In genomic region chr17:32936894-32937500, GRCh38 we compare ENCODE assay signal across 8 cellular contexts. TPM values are rescaled to one million over a fixed set of nuclear protein-coding genes. Genes with fewer than 3 reads are reported as not detected.
DNase-seq lines count a peak whose midpoint lies in the region; ATAC-seq and TF ChIP-seq lines count a peak whose summit lies in the region.

No MANE protein-coding gene starts in this region.

- intact Hi-C loops in PC-3 (cut with micrococcal nuclease): no loop called here

- H2BK120ac ChIP-seq in neuronal stem cell (ENCODE audit: low read depth, low read length): no peak overlapping the region

- H3K9ac ChIP-seq in GM23248 (no peak overlapping the region), PC-3 (ENCODE audit: low read length) (no peak overlapping the region), neuronal stem cell (ENCODE audit: low read depth, low read length, poor library complexity) (peak overlapping the region; percentile 25)

- no peak overlapping the region for H2BK15ac ChIP-seq in neuronal stem cell (ENCODE audit: low read length)

- H4K20me1 ChIP-seq in GM23248 (ENCODE audit: insufficient read depth): no peaks in the 10 kb centered on the region
- H4K20me1 ChIP-seq in PC-3 (ENCODE audit: low read length): no peaks in the 10 kb centered on the region

- H3K36me3 ChIP-seq in GM23248 (ENCODE audit: low read depth): peaks cover 19% of the 10 kb centered on the region; the same call in 1 of the 2 replicates
- no peaks in the 10 kb centered on the region for H3K36me3 ChIP-seq in PC-3 (ENCODE audit: low read depth, low read length)
- peaks cover 31 to 97% of the 10 kb centered on the region in 2 donors for H3K36me3 ChIP-seq in neuronal stem cell (replicated peaks in 1 of 2; ENCODE audit: control insufficient read depth in 2 of 2, insufficient read depth in 2 of 2, low read length in 2 of 2)

- CTCF ChIA-PET in PC-3 (lab: Charles Lee): interaction anchor here (0.6 kb wide), 2 partner anchors 131 to 154 kb away, joined by 3 read pairs; no protein-coding TSS in a partner anchor

- no peak overlapping the region for H3K23ac ChIP-seq in neuronal stem cell (ENCODE audit: low read depth, low read length, poor library complexity)

- H3K4me1 ChIP-seq in GM23248 (ENCODE audit: insufficient read depth): no peaks in the 10 kb centered on the region
- peaks cover 15% of the 10 kb centered on the region for H3K4me1 ChIP-seq in PC-3 (ENCODE audit: insufficient read depth, low read length)
- H3K4me1 ChIP-seq in neuronal stem cell (ENCODE audit: control insufficient read depth in 2 of 2, insufficient read depth in 1 of 2, low read depth in 1 of 2, low read length in 2 of 2): peaks cover 14 to 15% of the 10 kb centered on the region in 2 donors

- peak overlapping the region; percentile 82 for H2AK5ac ChIP-seq in neuronal stem cell (ENCODE audit: low read depth, low read length)

- H3K14ac ChIP-seq in neuronal stem cell (ENCODE audit: low read length): no peak overlapping the region

- ATAC-seq in PC-3 (peak; percentile 68), GM18519 (IDR thresholded peaks at IDR 0.05; ENCODE audit: low FRiP score, unreplicated experiment) (no peak)

- H4K91ac ChIP-seq in neuronal stem cell (ENCODE audit: low read depth, low read length, poor library complexity): no peak overlapping the region

- H3K18ac ChIP-seq in neuronal stem cell (ENCODE audit: low read length): peak overlapping the region; percentile 94

- no peaks in the 10 kb centered on the region for H3K9me2 ChIP-seq in GM23248 (ENCODE audit: insufficient read depth)
- H3K9me2 ChIP-seq in PC-3 (replicated peaks; ENCODE audit: low read length): no peaks in the 10 kb centered on the region

- H3K4me2 ChIP-seq in GM23248 (ENCODE audit: unreplicated experiment) (no peak overlapping the region), PC-3 (ENCODE audit: low read length) (0 out of 2 replicates have a peak overlapping the region, but pooled peaks have one; percentile 17), neuronal stem cell (ENCODE audit: insufficient read depth, low read length, poor library complexity, severe bottlenecking) (no peak overlapping the region)

- peak; percentile 79 for TF ChIP-seq CTCF in AG09309 (IDR thresholded peaks at IDR 0.05; ENCODE audit: control insufficient read depth, insufficient read depth, low read depth, low read length, missing control alignments)
- TF ChIP-seq CTCF in PC-3 (conservative IDR thresholded peaks at IDR 0.05; ENCODE audit: low read depth, low read length): peak; percentile 81
- TF ChIP-seq CTCF in fibroblast of villous mesenchyme (IDR thresholded peaks at IDR 0.05; ENCODE audit: insufficient read depth, low read depth, low read length): peak; percentile 81

- H2BK5ac ChIP-seq in neuronal stem cell (ENCODE audit: low read length): peak overlapping the region; percentile 43

- H2AFZ ChIP-seq in GM23248 (no peak overlapping the region), PC-3 (ENCODE audit: low read length) (peak overlapping the region; percentile 57), neuronal stem cell (ENCODE audit: low read length) (no peak overlapping the region)

- H2BK12ac ChIP-seq in neuronal stem cell (ENCODE audit: low read length): no peak overlapping the region

- H3K4ac ChIP-seq in neuronal stem cell (ENCODE audit: low read length): peak overlapping the region; percentile 20

- H3K9me3 ChIP-seq in GM23248 (ENCODE audit: low read depth) (no peaks in the 10 kb centered on the region), PC-3 (ENCODE audit: low read length) (no peaks in the 10 kb centered on the region), neuronal stem cell (replicated peaks in 1 of 2; ENCODE audit: control insufficient read depth in 2 of 2, insufficient read depth in 1 of 2, low read depth in 1 of 2, low read length in 2 of 2) (peaks cover 0 to 13% of the 10 kb centered on the region in 2 donors)

- H3K4me3 ChIP-seq in AG09309 (ENCODE audit: control insufficient read depth, low read depth, low read length) (no peak overlapping the region), GM23248 (no peak overlapping the region), PC-3 (ENCODE audit: low read length) (no peak overlapping the region), fibroblast of villous mesenchyme (ENCODE audit: low read depth, low read length) (no peak overlapping the region), neuronal stem cell (ENCODE audit: low read length in 2 of 2) (no peak overlapping the region)

- peaks cover 2% of the 10 kb centered on the region for H3K79me1 ChIP-seq in neuronal stem cell (ENCODE audit: low read depth, low read length)

- H4K8ac ChIP-seq in neuronal stem cell (ENCODE audit: low read depth, low read length): no peak overlapping the region

- 24 to 33% methylated on average over 14 of the region's 14 CpGs for WGBS in GM23248 (ENCODE audit: low coverage in 1 of 2, low lambda C conversion rate in 2 of 2, missing lambda C conversion rate in 2 of 2), 2 experiments
- no CpG with 5 or more reads among the region's 14 CpGs for WGBS in neuronal stem cell (ENCODE audit: extremely low coverage in 2 of 2, insufficient read length in 2 of 2, insufficient replicate concordance in 1 of 2), 2 donors

- POLR2A ChIA-PET in PC-3 (lab: Charles Lee; ENCODE audit: unreplicated experiment): no interaction called here

- in situ Hi-C loops in GM23248 (cut with MboI): no loop called here

- BruUV-seq in PC-3 (replicated peaks; lab: Mats Ljungman, UMichigan): no TSS peak

- no peaks in the 10 kb centered on the region for H3K79me2 ChIP-seq in GM23248 (ENCODE audit: insufficient read depth)
- H3K79me2 ChIP-seq in PC-3 (ENCODE audit: low read length): no peaks in the 10 kb centered on the region

- H3K27me3 ChIP-seq in GM23248 (replicated peaks; ENCODE audit: insufficient read depth) (no peaks in the 10 kb centered on the region), PC-3 (ENCODE audit: low read length) (no peaks in the 10 kb centered on the region), neuronal stem cell (ENCODE audit: control insufficient read depth in 3 of 3, insufficient read depth in 3 of 3, low read depth in 1 of 3, low read length in 3 of 3) (no peaks in the 10 kb centered on the region)

- H3K27ac ChIP-seq in GM23248 (no peak overlapping the region), PC-3 (ENCODE audit: low read length) (no peak overlapping the region), neuronal stem cell (replicated peaks; ENCODE audit: low read length) (peak overlapping the region; percentile 43), substantia nigra (ENCODE audit: low read depth, low read length, poor library complexity, severe bottlenecking) (peak overlapping the region; percentile 95)

- H3F3A ChIP-seq in GM23248 (ENCODE audit: insufficient read depth): peaks cover 16% of the 10 kb centered on the region
- no peaks in the 10 kb centered on the region for H3F3A ChIP-seq in PC-3 (ENCODE audit: low read length, unreplicated experiment)

- DNase-seq in AG09309 (ENCODE audit: low read depth): peak; percentile 27
- DNase-seq in GM23248: peak; percentile 75
- DNase-seq in PC-3: peak; percentile 70
- DNase-seq in activated T-helper 1 cell treated with anti-CD3 and anti-CD28 coated beads, Interleukin-2, amount 50 U/mL, for 16 hours (ENCODE audit: low read depth in 1 of 2, low spot score in 1 of 2): peak; percentile 28 to 36
- DNase-seq in fibroblast of villous mesenchyme (ENCODE audit: low read depth): peak; percentile 78
- DNase-seq in neuronal stem cell (ENCODE audit: low spot score): peak; percentile 81
- DNase-seq in substantia nigra (lab: John Stamatoyannopoulos, UW): peak in 32 of 49 donors; percentile 18 to 81 (median 40)

RNA-seq across cellular contexts. Expression of gene TMEM98, which starts 9.0 kb away (rescaled TPM):
- 143 and 148 TPM in 2 replicates for total RNA-seq in GM23248 (2014; rRNA removed; shearing (Covaris generic))
- 153 and 157 TPM in 2 replicates for polyA plus RNA-seq in GM23248 (2016; fragmentation: Nextera tagmentation; extraction: Ambion mirVana)
- total RNA-seq in PC-3 (2014; rRNA removed) (59.0 and 59.4 TPM in 2 replicates), fibroblast of villous mesenchyme (128 and 135 TPM in 2 replicates)
- polyA plus RNA-seq in neuronal stem cell (2013, experiment 1 of 2): 76.0 TPM
- 73.5 TPM for polyA plus RNA-seq in neuronal stem cell (2013, experiment 2 of 2)

RNA-seq across cellular contexts. Expression of gene SPACA3, which starts 54.6 kb away (rescaled TPM):
- total RNA-seq in GM23248 (2014; rRNA removed; shearing (Covaris generic)): not detected in 2 replicates
- not detected in 2 replicates for polyA plus RNA-seq in GM23248 (2016; fragmentation: Nextera tagmentation; extraction: Ambion mirVana)
- not detected in 2 replicates for total RNA-seq in PC-3 (2014; rRNA removed)
- total RNA-seq in fibroblast of villous mesenchyme: not detected in 2 replicates
- polyA plus RNA-seq in neuronal stem cell (2013, experiment 1 of 2): not detected
- not detected for polyA plus RNA-seq in neuronal stem cell (2013, experiment 2 of 2)

Comparison
In these comparisons a context has a peak if more than half of its experiments do, and no peak if none do; other contexts are left out.
1. DNase-seq: peak in every context shown above with its lines; median percentile 81 in neuronal stem cell; 78 in fibroblast of villous mesenchyme; 75 in GM23248; 70 in PC-3; 40 in substantia nigra; 32 in activated T-helper 1 cell treated with anti-CD3 and anti-CD28 coated beads, Interleukin-2, amount 50 U/mL, for 16 hours; 27 in AG09309.
2. H3K27ac ChIP-seq: peak in neuronal stem cell (single experiment) and substantia nigra (single experiment); none in GM23248 (single experiment) and PC-3 (single experiment).
3. Peak in every context shown above with its lines, with median percentiles within 50 percentile points of each other: CTCF ChIP-seq.